In genomic region chr10:112374724-112375541, GRCh38 we compare ENCODE assay signal across 8 cellular contexts. TPM values are rescaled to one million over a fixed set of nuclear protein-coding genes. Genes with fewer than 3 reads are reported as not detected.
DNase-seq lines count a peak whose midpoint lies in the region; ATAC-seq and TF ChIP-seq lines count a peak whose summit lies in the region.

No MANE protein-coding gene starts in this region.

- H3K9me3 Mint-ChIP-seq in activated naive CD4-positive, alpha-beta T cell treated with anti-CD3 and anti-CD28 coated beads, Interleukin-2, amount 50 U/mL, for 24 hours, result no peaks in the 10 kb centered on the region

- peak overlapping the region; percentile 72 for H3K4me3 ChIP-seq in lower lobe of right lung

- H3K9me3 ChIP-seq in lower lobe of right lung, result no peaks in the 10 kb centered on the region

- peak overlapping the region; percentile 100 for H3K27ac Mint-ChIP-seq in activated naive CD4-positive, alpha-beta T cell treated with anti-CD3 and anti-CD28 coated beads, Interleukin-2, amount 50 U/mL, for 24 hours

- H3K27me3 ChIP-seq in lower lobe of right lung (ENCODE audit: low read depth) (no peaks in the 10 kb centered on the region), foreskin keratinocyte (no peaks in the 10 kb centered on the region)

- peak; percentile 44 for ATAC-seq in GM21367 (IDR thresholded peaks at IDR 0.05; ENCODE audit: unreplicated experiment)
- peak; percentile 47 to 59 for ATAC-seq in lower lobe of right lung
- ATAC-seq in foreskin keratinocyte, result no peak

- in situ Hi-C loops in KBM-7 (cut with MboI; ENCODE audit: low pct_unique_long_range_greater_than_20kb, low sequenced_read_pairs), result no loop called here

- H3K4me1 Mint-ChIP-seq in activated naive CD4-positive, alpha-beta T cell treated with anti-CD3 and anti-CD28 coated beads, Interleukin-2, amount 50 U/mL, for 24 hours, result peaks cover 58% of the 10 kb centered on the region

- no peak for TF ChIP-seq CTCF in lower lobe of right lung (IDR thresholded peaks at IDR 0.05)
- TF ChIP-seq CTCF in foreskin keratinocyte (conservative IDR thresholded peaks at IDR 0.05), result no peak

- H3K4me1 ChIP-seq in lower lobe of right lung, result peaks cover 44% of the 10 kb centered on the region
- H3K4me1 ChIP-seq in foreskin keratinocyte, result no peaks in the 10 kb centered on the region

- DNase-seq in EL, result peak; percentile 41
- peak; percentile 59 for DNase-seq in KBM-7
- DNase-seq in lower lobe of right lung, result no peak
- no peak for DNase-seq in occipital lobe (lab: John Stamatoyannopoulos, UW)
- no peak for DNase-seq in foreskin keratinocyte
- no peak for DNase-seq in NCI-H2081 treated with DMSO at 0.1 percent for 48 hours (lab: John Stamatoyannopoulos, UW)

- H3K27me3 Mint-ChIP-seq in activated naive CD4-positive, alpha-beta T cell treated with anti-CD3 and anti-CD28 coated beads, Interleukin-2, amount 50 U/mL, for 24 hours, result no peaks in the 10 kb centered on the region

- H3K27ac ChIP-seq in lower lobe of right lung (peak overlapping the region; percentile 91), foreskin keratinocyte (no peak overlapping the region)

- intact Hi-C loops in lower lobe of right lung (cut with DNase I), result no loop called here

- H3K4me3 Mint-ChIP-seq in activated naive CD4-positive, alpha-beta T cell treated with anti-CD3 and anti-CD28 coated beads, Interleukin-2, amount 50 U/mL, for 24 hours, result peak overlapping the region; percentile 98

- H3K36me3 ChIP-seq in lower lobe of right lung, result no peaks in the 10 kb centered on the region

- H3K36me3 Mint-ChIP-seq in activated naive CD4-positive, alpha-beta T cell treated with anti-CD3 and anti-CD28 coated beads, Interleukin-2, amount 50 U/mL, for 24 hours, result peaks cover 4% of the 10 kb centered on the region

RNA-seq across cellular contexts. Expression of gene ACSL5, which starts 1.0 kb away (rescaled TPM):
- total RNA-seq in lower lobe of right lung, result 81.1 TPM
- 3.0 TPM for total RNA-seq in occipital lobe
- total RNA-seq in foreskin keratinocyte, result not detected in 2 replicates
- polyA plus RNA-seq in foreskin keratinocyte, result not detected in 2 replicates

Comparison
In these comparisons a context has a peak if more than half of its experiments do, and no peak if none do; other contexts are left out.
1. DNase-seq: peak in EL (single experiment) and KBM-7 (single experiment); none in lower lobe of right lung (single experiment), occipital lobe (single experiment), foreskin keratinocyte (0 of 2) and NCI-H2081 treated with DMSO at 0.1 percent for 48 hours (single experiment).
2. RNA of gene ACSL5, which starts 1.0 kb away (total RNA-seq): 81.1 TPM in lower lobe of right lung (single experiment); 3.0 TPM in occipital lobe (single experiment) and not detected in foreskin keratinocyte; every median in the first group is over 10 times any median in the second.